Comparison of ENCODE assay signal across 2 cellular contexts in genomic region chr22:50564289-50564688, GRCh38.
TF ChIP-seq lines count a peak whose summit lies in the region.

No MANE protein-coding gene starts in this region.

TF ChIP-seq in HCT116, 20 proteins besides CTCF, POLR2A, EP300 and RAD21:
- TF ChIP-seq EGR1 (IDR thresholded peaks at IDR 0.05; ENCODE audit: low read depth) (no peak), TCF7L2 (IDR thresholded peaks at IDR 0.05; ENCODE audit: borderline replicate concordance, extremely low read depth, insufficient read depth, insufficient read length) (no peak), YY1 (IDR thresholded peaks at IDR 0.05; ENCODE audit: extremely low read depth, insufficient replicate concordance, low read depth, low read length) (no peak), CEBPB (IDR thresholded peaks at IDR 0.05; ENCODE audit: low read depth) (no peak), ZFX (IDR thresholded peaks at IDR 0.05) (no peak), FOSL1 (IDR thresholded peaks at IDR 0.05; ENCODE audit: low read depth) (no peak)

TF ChIP-seq in neural cell, 6 proteins besides CTCF, POLR2A, EP300 and RAD21:
- TF ChIP-seq TAF1 (IDR thresholded peaks at IDR 0.05; ENCODE audit: low read depth) (no peak), POLR2AphosphoS5 (IDR thresholded peaks at IDR 0.05) (no peak)
